In the genomic region with DNA sequence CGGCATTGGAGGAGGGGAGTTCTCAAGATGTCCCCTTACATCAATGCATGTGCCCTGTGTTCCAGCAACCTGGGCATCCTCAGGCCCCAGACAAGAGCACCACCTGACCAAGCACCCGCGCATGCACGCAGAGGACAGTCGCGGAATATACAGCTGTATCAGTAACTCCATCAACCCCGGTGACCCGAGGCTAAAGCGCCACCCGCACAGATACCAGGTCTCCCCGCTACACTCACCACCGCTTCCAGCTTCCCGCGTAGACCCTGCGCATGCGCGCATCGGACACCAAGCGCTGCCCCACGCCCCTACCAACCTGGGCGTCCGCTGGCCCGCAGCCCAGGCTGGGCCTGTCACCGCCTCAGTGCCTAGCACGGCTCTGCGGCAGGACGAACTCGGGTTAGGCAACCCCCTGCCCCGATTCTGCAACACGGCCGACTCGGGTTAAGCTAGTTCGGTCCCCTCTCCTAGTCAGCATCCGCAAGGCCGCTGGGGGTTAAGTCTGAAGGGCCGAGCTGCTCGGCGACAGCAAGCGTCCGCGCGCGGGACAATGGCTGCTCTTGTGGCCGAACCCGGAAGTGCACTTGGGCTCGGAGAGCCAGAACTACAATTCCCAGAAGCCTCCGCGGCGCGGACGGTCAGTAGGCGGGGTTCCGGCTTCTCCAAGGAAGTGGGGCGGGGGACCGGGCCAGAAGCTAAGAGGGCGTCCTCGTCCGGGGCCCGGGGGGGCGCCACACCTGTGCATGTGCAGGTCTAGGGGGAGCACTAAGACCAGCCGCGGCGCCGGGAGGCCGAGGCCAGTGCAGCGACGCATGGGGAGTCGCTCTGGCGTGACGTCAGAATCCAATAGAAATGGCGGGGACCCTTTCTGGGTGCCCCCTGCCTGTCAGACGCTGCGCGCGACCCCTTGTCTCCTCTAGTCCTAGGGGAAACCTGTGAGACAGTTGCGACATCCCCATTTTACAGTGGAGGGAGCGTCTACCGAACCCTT, we compare ENCODE assay signal across 1 cellular context.
A peak's percentile ranks its signal among the peaks of the same experiment; 100 is the strongest.
TF ChIP-seq lines count a peak whose summit lies in the region.

A gene (minus strand): TSS at position 561 of the 988 bp plus-strand sequence. CDS start 3,188 bp downstream, outside the sequence.

TF ChIP-seq in SK-N-SH treated with all-trans-retinoic acid at 6 μM for 48 hours, 23 proteins besides CTCF, POLR2A, EP300 and RAD21 (continued from another document):
- TF ChIP-seq, protein P1, sequence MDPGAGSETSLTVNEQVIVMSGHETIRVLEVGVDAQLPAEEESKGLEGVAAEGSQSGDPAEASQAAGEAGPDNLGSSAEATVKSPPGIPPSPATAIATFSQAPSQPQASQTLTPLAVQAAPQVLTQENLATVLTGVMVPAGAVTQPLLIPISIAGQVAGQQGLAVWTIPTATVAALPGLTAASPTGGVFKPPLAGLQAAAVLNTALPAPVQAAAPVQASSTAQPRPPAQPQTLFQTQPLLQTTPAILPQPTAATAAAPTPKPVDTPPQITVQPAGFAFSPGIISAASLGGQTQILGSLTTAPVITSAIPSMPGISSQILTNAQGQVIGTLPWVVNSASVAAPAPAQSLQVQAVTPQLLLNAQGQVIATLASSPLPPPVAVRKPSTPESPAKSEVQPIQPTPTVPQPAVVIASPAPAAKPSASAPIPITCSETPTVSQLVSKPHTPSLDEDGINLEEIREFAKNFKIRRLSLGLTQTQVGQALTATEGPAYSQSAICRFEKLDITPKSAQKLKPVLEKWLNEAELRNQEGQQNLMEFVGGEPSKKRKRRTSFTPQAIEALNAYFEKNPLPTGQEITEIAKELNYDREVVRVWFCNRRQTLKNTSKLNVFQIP (CRISPR knock-in tag; IDR thresholded peaks at IDR 0.05; ENCODE audit: borderline replicate concordance, low read depth), result 0 out of 2 replicates have a peak, but pooled peaks have one; percentile 36
- TF ChIP-seq, protein P2, sequence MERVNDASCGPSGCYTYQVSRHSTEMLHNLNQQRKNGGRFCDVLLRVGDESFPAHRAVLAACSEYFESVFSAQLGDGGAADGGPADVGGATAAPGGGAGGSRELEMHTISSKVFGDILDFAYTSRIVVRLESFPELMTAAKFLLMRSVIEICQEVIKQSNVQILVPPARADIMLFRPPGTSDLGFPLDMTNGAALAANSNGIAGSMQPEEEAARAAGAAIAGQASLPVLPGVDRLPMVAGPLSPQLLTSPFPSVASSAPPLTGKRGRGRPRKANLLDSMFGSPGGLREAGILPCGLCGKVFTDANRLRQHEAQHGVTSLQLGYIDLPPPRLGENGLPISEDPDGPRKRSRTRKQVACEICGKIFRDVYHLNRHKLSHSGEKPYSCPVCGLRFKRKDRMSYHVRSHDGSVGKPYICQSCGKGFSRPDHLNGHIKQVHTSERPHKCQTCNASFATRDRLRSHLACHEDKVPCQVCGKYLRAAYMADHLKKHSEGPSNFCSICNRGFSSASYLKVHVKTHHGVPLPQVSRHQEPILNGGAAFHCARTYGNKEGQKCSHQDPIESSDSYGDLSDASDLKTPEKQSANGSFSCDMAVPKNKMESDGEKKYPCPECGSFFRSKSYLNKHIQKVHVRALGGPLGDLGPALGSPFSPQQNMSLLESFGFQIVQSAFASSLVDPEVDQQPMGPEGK (CRISPR knock-in tag; IDR thresholded peaks at IDR 0.05; ENCODE audit: borderline replicate concordance), result peak; percentile 52; the same call in 1 of the 2 replicates
- no peak for TF ChIP-seq ZC3H10 (CRISPR knock-in tag; IDR thresholded peaks at IDR 0.05)
- TF ChIP-seq ZNF565 (CRISPR knock-in tag; conservative IDR thresholded peaks at IDR 0.05; ENCODE audit: low read depth), result 0 out of 2 replicates have a peak, but pooled peaks have one; percentile 49
- TF ChIP-seq ZNF70 (CRISPR knock-in tag; IDR thresholded peaks at IDR 0.05), result no peak
- no peak for TF ChIP-seq ZFP30 (CRISPR knock-in tag; IDR thresholded peaks at IDR 0.05)
- no peak for TF ChIP-seq SNAI2 (CRISPR knock-in tag; IDR thresholded peaks at IDR 0.05)
- no peak for TF ChIP-seq PPARA (CRISPR knock-in tag; IDR thresholded peaks at IDR 0.05; ENCODE audit: borderline replicate concordance)
